In genomic region chr12:89661706-89662330, GRCh38 we compare ENCODE assay signal across 14 cellular contexts. TPM values are rescaled to one million over a fixed set of nuclear protein-coding genes. Genes with fewer than 3 reads are reported as not detected.
A peak's percentile ranks its signal among the peaks of the same experiment; 100 is the strongest.
DNase-seq lines count a peak whose midpoint lies in the region; ATAC-seq and TF ChIP-seq lines count a peak whose summit lies in the region.
"Had no signal": no experiment of that assay in that cellular context is flagged by ENCODE, and none has a peak within 500 bp of the region (broad histone marks: within the 10 kb centered on the region; RNA-seq: fewer than 3 reads in every experiment).

No MANE protein-coding gene starts in this region.

- peak; percentile 13 for DNase-seq in GM10248 (ENCODE audit: extremely low spot score)
- peak; percentile 63 for DNase-seq in myocyte (ENCODE audit: low read depth)
- no peak for DNase-seq in SIG-M5 treated with dmso at 0.1 percent for 504 hours (lab: John Stamatoyannopoulos, UW; ENCODE audit: unreplicated experiment)
- DNase-seq in stimulated activated CD4-positive, alpha-beta T cell treated with anti-CD3 and anti-CD28 coated beads, Interleukin-2, amount 100 ng/mL, for 24 hours = no peak
- DNase-seq: amygdala; BE2C; NCI-H1105; NCI-H524 treated with DMSO at 0.1 percent for 48 hours; stimulated activated CD4-positive, alpha-beta T cell treated with anti-CD3 and anti-CD28 coated beads, Interleukin-2, amount 100 ng/mL, for 48 hours; T1000 had no signal

- no peak for TF ChIP-seq CTCF in GM10248 (IDR thresholded peaks at IDR 0.05; ENCODE audit: control extremely low read depth, extremely low read depth, low read depth, missing control alignments)

- CTCF ChIA-PET in GM10248 (lab: Yijun Ruan, JAX) = interaction anchor here (0.6 to 3.0 kb wide), 5 partner anchors 11 to 109 kb away, joined by 3 to 14 read pairs (median 3); no protein-coding TSS in a partner anchor

- peak; percentile 48 for ATAC-seq in GM19395 (IDR thresholded peaks at IDR 0.05; ENCODE audit: unreplicated experiment)
- ATAC-seq in HG03432 (IDR thresholded peaks at IDR 0.05; ENCODE audit: unreplicated experiment) = peak; percentile 36
- ATAC-seq in HG03095 (IDR thresholded peaks at IDR 0.05; ENCODE audit: unreplicated experiment) = no peak
- ATAC-seq in GM18517 (IDR thresholded peaks at IDR 0.05; ENCODE audit: unreplicated experiment) = no peak

- POLR2A ChIA-PET in GM10248 (lab: Yijun Ruan, JAX) = no interaction called here

RNA-seq across cellular contexts. Expression of gene ATP2B1, which starts 46.8 kb away (rescaled TPM):
- 232 and 354 TPM in 2 replicates for total RNA-seq in myocyte
- polyA plus RNA-seq in myocyte (2012) = 88.1 TPM

Comparison
In these comparisons a context has a peak if more than half of its experiments do, and no peak if none do; other contexts are left out.
1. DNase-seq: peak in GM10248 (single experiment) and myocyte (single experiment); none in SIG-M5 treated with dmso at 0.1 percent for 504 hours (single experiment) and stimulated activated CD4-positive, alpha-beta T cell treated with anti-CD3 and anti-CD28 coated beads, Interleukin-2, amount 100 ng/mL, for 24 hours (0 of 2).
2. ATAC-seq: peak in GM19395 (single experiment) and HG03432 (single experiment); none in HG03095 (single experiment) and GM18517 (single experiment).